11 cellular contexts compared by ENCODE assay signal in genomic region chr2:88350262-88350640, GRCh38.
A peak's percentile ranks its signal among the peaks of the same experiment; 100 is the strongest.
DNase-seq lines count a peak whose midpoint lies in the region; ATAC-seq and TF ChIP-seq lines count a peak whose summit lies in the region.
"Had no signal": no experiment of that assay in that cellular context is flagged by ENCODE, and none has a peak within 500 bp of the region (broad histone marks: within the 10 kb centered on the region; RNA-seq: fewer than 3 reads in every experiment).

No MANE protein-coding gene starts in this region.

- H3K36me3 ChIP-seq in iPS-20b (ENCODE audit: insufficient read depth, low read depth, low read length) (no peaks in the 10 kb centered on the region), rectal smooth muscle tissue (ENCODE audit: control insufficient read depth, insufficient read depth, low read length) (no peaks in the 10 kb centered on the region)

- H3K27ac ChIP-seq in iPS-20b (ENCODE audit: low read length) = peak overlapping the region; percentile 76
- no peak overlapping the region for H3K27ac ChIP-seq in rectal smooth muscle tissue (ENCODE audit: low read depth, low read length)
- H3K27ac ChIP-seq in RWPE1 = no peak overlapping the region
- H3K27ac ChIP-seq: 22Rv1 had no signal

- peaks cover 16% of the 10 kb centered on the region for H3K4me1 Mint-ChIP-seq in WTC11
- H3K4me1 Mint-ChIP-seq in activated CD4-positive, alpha-beta T cell treated with anti-CD3 and anti-CD28 coated beads, Interleukin-2, amount 10 ng/mL, durations not matched to agents 7 days and 5 days = no peaks in the 10 kb centered on the region

- no peak overlapping the region for H3K27ac Mint-ChIP-seq in WTC11
- no peak overlapping the region for H3K27ac Mint-ChIP-seq in activated CD4-positive, alpha-beta T cell treated with anti-CD3 and anti-CD28 coated beads, Interleukin-2, amount 10 ng/mL, durations not matched to agents 7 days and 5 days
- H3K27ac Mint-ChIP-seq: activated CD4-positive, alpha-beta T cell treated with anti-CD3 and anti-CD28 coated beads, Interleukin-2, amount 10 ng/mL, durations not matched to agents 24 days and 14 days had no signal

- H3K9ac ChIP-seq in iPS-20b (ENCODE audit: low read depth, low read length) (peak overlapping the region; percentile 78; the same call in 1 of the 2 replicates), rectal smooth muscle tissue (ENCODE audit: low read length) (no peak overlapping the region)

- H3K27me3 Mint-ChIP-seq in WTC11 (ENCODE audit: low read depth) = peaks cover 36% of the 10 kb centered on the region
- H3K27me3 Mint-ChIP-seq in activated CD4-positive, alpha-beta T cell treated with anti-CD3 and anti-CD28 coated beads, Interleukin-2, amount 10 ng/mL, durations not matched to agents 7 days and 5 days = peaks cover 15% of the 10 kb centered on the region

- H3K4me3 ChIP-seq in iPS-20b (ENCODE audit: low read length) = peak overlapping the region; percentile 60
- H3K4me3 ChIP-seq in rectal smooth muscle tissue (ENCODE audit: low read length) = peak overlapping the region; percentile 37

- peaks cover 4% of the 10 kb centered on the region; the same call in 1 of the 2 replicates for H3K9me3 Mint-ChIP-seq in WTC11
- no peaks in the 10 kb centered on the region for H3K9me3 Mint-ChIP-seq in activated CD4-positive, alpha-beta T cell treated with anti-CD3 and anti-CD28 coated beads, Interleukin-2, amount 10 ng/mL, durations not matched to agents 7 days and 5 days
- H3K9me3 Mint-ChIP-seq: activated CD4-positive, alpha-beta T cell treated with anti-CD3 and anti-CD28 coated beads, Interleukin-2, amount 10 ng/mL, durations not matched to agents 24 days and 14 days had no signal

- H3K27me3 ChIP-seq in iPS-20b (ENCODE audit: insufficient read depth, low read length) (peaks cover 40% of the 10 kb centered on the region), rectal smooth muscle tissue (ENCODE audit: control insufficient read depth, insufficient read depth, low read length) (no peaks in the 10 kb centered on the region)

- peaks cover 14% of the 10 kb centered on the region; the same call in 1 of the 2 replicates for H3K4me1 ChIP-seq in iPS-20b (ENCODE audit: insufficient read depth, low read length)
- H3K4me1 ChIP-seq in rectal smooth muscle tissue (ENCODE audit: control insufficient read depth, insufficient read depth, low read length) = no peaks in the 10 kb centered on the region

- POLR2A ChIA-PET in WTC11 (lab: Charles Lee) = interaction anchor here (0.5 to 0.6 kb wide), 3 partner anchors 51 to 104 kb away, joined by 3 to 8 read pairs (median 6); no protein-coding TSS in a partner anchor
- POLR2A ChIA-PET in activated CD4-positive, alpha-beta T cell treated with anti-CD3 and anti-CD28 coated beads, Interleukin-2, amount 10 ng/mL, durations not matched to agents 7 days and 5 days (lab: Charles Lee) = no interaction called here
- POLR2A ChIA-PET in RWPE1 (lab: Yijun Ruan, JAX; ENCODE audit: low non-redundant PET) = no interaction called here

- peak overlapping the region; percentile 70 for H3K4me3 Mint-ChIP-seq in WTC11
- H3K4me3 Mint-ChIP-seq in activated CD4-positive, alpha-beta T cell treated with anti-CD3 and anti-CD28 coated beads, Interleukin-2, amount 10 ng/mL, durations not matched to agents 7 days and 5 days = no peak overlapping the region

- TF ChIP-seq CTCF in WTC11 (IDR thresholded peaks at IDR 0.05) (no peak), RWPE1 (conservative IDR thresholded peaks at IDR 0.05; ENCODE audit: low read depth) (no peak)

- DNase-seq in DMS53 (lab: John Stamatoyannopoulos, UW) (peak; percentile 64), DMS53 treated with DMSO at 0.1 percent for 48 hours (lab: John Stamatoyannopoulos, UW; ENCODE audit: unreplicated experiment) (no peak), WTC11 (ENCODE audit: low spot score) (no peak), NCI-H510A treated with DMSO at 0.1 percent for 48 hours (lab: John Stamatoyannopoulos, UW) (no peak), RWPE1 (ENCODE audit: low spot score) (no peak)
- no peak for DNase-seq in activated CD4-positive, alpha-beta T cell treated with anti-CD3 and anti-CD28 coated beads, Interleukin-2, amount 10 ng/mL, durations not matched to agents 7 days and 5 days
- DNase-seq: NCI-H1694 treated with DMSO at 0.1 percent for 48 hours had no signal

- no peaks in the 10 kb centered on the region for H3K36me3 Mint-ChIP-seq in WTC11
- H3K36me3 Mint-ChIP-seq in activated CD4-positive, alpha-beta T cell treated with anti-CD3 and anti-CD28 coated beads, Interleukin-2, amount 10 ng/mL, durations not matched to agents 7 days and 5 days (ENCODE audit: low read depth) = no peaks in the 10 kb centered on the region

- CTCF ChIA-PET in WTC11 (lab: Charles Lee) = interaction anchor here (0.6 to 2.8 kb wide), 7 partner anchors 18 to 1738 kb away, joined by 3 to 11 read pairs (median 4); partner anchors contain the start of gene THNSL2
- CTCF ChIA-PET in activated CD4-positive, alpha-beta T cell treated with anti-CD3 and anti-CD28 coated beads, Interleukin-2, amount 10 ng/mL, durations not matched to agents 7 days and 5 days (lab: Charles Lee) = interaction anchor here (0.6 kb wide), 1 partner anchor 44 kb away, joined by 4 read pairs; no protein-coding TSS in a partner anchor
- CTCF ChIA-PET in RWPE1 (lab: Yijun Ruan, JAX) = interaction anchor here (0.6 to 2.8 kb wide), 8 partner anchors 10 to 289 kb away, joined by 3 to 9 read pairs (median 3); no protein-coding TSS in a partner anchor

- no peak; the same call in 1 of the 2 replicates for ATAC-seq in WTC11

- H3K9me3 ChIP-seq in iPS-20b (ENCODE audit: insufficient read depth, low read depth, low read length) = no peaks in the 10 kb centered on the region

TF ChIP-seq in WTC11, 78 proteins besides CTCF, POLR2A, EP300 and RAD21:
- TF ChIP-seq FOXJ3 (CRISPR knock-in tag; IDR thresholded peaks at IDR 0.05; ENCODE audit: borderline replicate concordance) (no peak), ERG (CRISPR knock-in tag; IDR thresholded peaks at IDR 0.05) (no peak), SP1 (CRISPR knock-in tag; conservative IDR thresholded peaks at IDR 0.05) (no peak), PREB (CRISPR knock-in tag; IDR thresholded peaks at IDR 0.05; ENCODE audit: borderline replicate concordance) (no peak)
